In genomic region chr10:109676703-109677102, GRCh38 we compare ENCODE assay signal across 25 cellular contexts.
DNase-seq lines count a peak whose midpoint lies in the region; ATAC-seq and TF ChIP-seq lines count a peak whose summit lies in the region.
"Had no signal": no experiment of that assay in that cellular context is flagged by ENCODE, and none has a peak within 500 bp of the region (broad histone marks: within the 10 kb centered on the region; RNA-seq: fewer than 3 reads in every experiment).

No MANE protein-coding gene starts in this region.

- no peaks in the 10 kb centered on the region for H3F3A ChIP-seq in PC-3 (ENCODE audit: low read length, unreplicated experiment)

- H2AFZ ChIP-seq in PC-3 (ENCODE audit: low read length): no peak overlapping the region

- H3K27me3 ChIP-seq in PC-3 (ENCODE audit: low read length): no peaks in the 10 kb centered on the region
- H3K27me3 ChIP-seq: BLaER1 treated with 17β-estradiol and CSF1 and Interleukin-3, amounts not matched to agents 10 nM and 100 nM; tibial nerve had no signal

- H3K79me2 ChIP-seq in PC-3 (ENCODE audit: low read length): no peaks in the 10 kb centered on the region

- DNase-seq in ELR (ENCODE audit: low read depth) (peak; percentile 72), PC-3 (peak; percentile 56), dermis blood vessel endothelial cell (peak; percentile 15), kidney tubule cell (ENCODE audit: low spot score) (peak; percentile 86), NCI-H2227 (lab: John Stamatoyannopoulos, UW; ENCODE audit: unreplicated experiment) (no peak), putamen (ENCODE audit: low spot score) (no peak)
- DNase-seq: activated CD4-positive, alpha-beta T cell treated with anti-CD3 and anti-CD28 coated beads for 1 hour; activated CD8-positive, alpha-beta T cell treated with anti-CD3 and anti-CD28 coated beads for 36 hours; aorta; HFFc6; left cardiac atrium; NCI-H2029; NCI-H526 treated with DMSO at 0.1 percent for 48 hours; nephron progenitor cell; retina; stimulated activated CD4-positive, alpha-beta T cell treated with anti-CD3 and anti-CD28 coated beads, Interleukin-2, amount 100 ng/mL, for 24 hours; T-helper 2 cell had no signal

- intact Hi-C loops in PC-3 (cut with micrococcal nuclease): no loop called here

- H3K9me2 ChIP-seq in PC-3 (replicated peaks; ENCODE audit: low read length): no peaks in the 10 kb centered on the region

- TF ChIP-seq CTCF in PC-3 (conservative IDR thresholded peaks at IDR 0.05; ENCODE audit: low read depth, low read length): no peak

- H3K4me1 ChIP-seq in PC-3 (ENCODE audit: insufficient read depth, low read length): peaks cover 8% of the 10 kb centered on the region; the same call in 1 of the 2 replicates
- H3K4me1 ChIP-seq: tibial nerve had no signal

- H3K27ac ChIP-seq in PC-3 (ENCODE audit: low read length): no peak overlapping the region
- H3K27ac ChIP-seq: BLaER1 treated with 17β-estradiol and CSF1 and Interleukin-3, amounts not matched to agents 10 nM and 100 nM; SK-N-MC; tibial nerve had no signal

- H3K9me3 ChIP-seq in PC-3 (ENCODE audit: low read length): no peaks in the 10 kb centered on the region
- H3K9me3 ChIP-seq: BLaER1 treated with 17β-estradiol and CSF1 and Interleukin-3, amounts not matched to agents 10 nM and 100 nM; tibial nerve had no signal

- ATAC-seq in PC-3: peak; percentile 46
- no peak for ATAC-seq in HG03108 (IDR thresholded peaks at IDR 0.05; ENCODE audit: unreplicated experiment)
- ATAC-seq in GM18870 (IDR thresholded peaks at IDR 0.05; ENCODE audit: unreplicated experiment): no peak
- ATAC-seq: activated CD8-positive, alpha-beta T cell treated with anti-CD3 and anti-CD28 coated beads for 36 hours; activated naive CD4-positive, alpha-beta T cell treated with anti-CD3 and anti-CD28 coated beads, Interleukin-2, amount 50 U/mL, for 72 hours; activated T-helper 17 cell treated with anti-CD3 and anti-CD28 coated beads, Interleukin-2, amount 50 U/mL, for 72 hours; left cardiac atrium had no signal

- no peak overlapping the region for H3K4me3 ChIP-seq in PC-3 (ENCODE audit: low read length)
- H3K4me3 ChIP-seq: BLaER1 treated with 17β-estradiol and CSF1 and Interleukin-3, amounts not matched to agents 10 nM and 100 nM; SK-N-MC; smooth muscle cell; tibial nerve had no signal

- CTCF ChIA-PET in PC-3 (lab: Charles Lee): interaction anchor here (0.5 kb wide), 1 partner anchor 97 kb away, joined by 3 read pairs; no protein-coding TSS in a partner anchor

- no TSS peak for BruUV-seq in PC-3 (replicated peaks; lab: Mats Ljungman, UMichigan)

- no peaks in the 10 kb centered on the region for H4K20me1 ChIP-seq in PC-3 (ENCODE audit: low read length)
- H4K20me1 ChIP-seq: BLaER1 treated with 17β-estradiol and CSF1 and Interleukin-3, amounts not matched to agents 10 nM and 100 nM had no signal

- POLR2A ChIA-PET in PC-3 (lab: Charles Lee; ENCODE audit: unreplicated experiment): no interaction called here

- H3K4me2 ChIP-seq in PC-3 (ENCODE audit: low read length): 0 out of 2 replicates have a peak overlapping the region, but pooled peaks have one; percentile 16
- H3K4me2 ChIP-seq: BLaER1 treated with 17β-estradiol and CSF1 and Interleukin-3, amounts not matched to agents 10 nM and 100 nM; smooth muscle cell had no signal

- H3K36me3 ChIP-seq in PC-3 (ENCODE audit: low read depth, low read length): no peaks in the 10 kb centered on the region
- H3K36me3 ChIP-seq: BLaER1 treated with 17β-estradiol and CSF1 and Interleukin-3, amounts not matched to agents 10 nM and 100 nM; tibial nerve had no signal

- H3K9ac ChIP-seq in PC-3 (ENCODE audit: low read length): no peak overlapping the region
- H3K9ac ChIP-seq: BLaER1 treated with 17β-estradiol and CSF1 and Interleukin-3, amounts not matched to agents 10 nM and 100 nM had no signal

Comparison
In these comparisons a context has a peak if more than half of its experiments do, and no peak if none do; other contexts are left out.
1. DNase-seq: peak in ELR (single experiment), PC-3 (single experiment), dermis blood vessel endothelial cell (single experiment) and kidney tubule cell (single experiment); none in NCI-H2227 (single experiment) and putamen (single experiment).